11 cellular contexts compared by ENCODE assay signal in the genomic region with DNA sequence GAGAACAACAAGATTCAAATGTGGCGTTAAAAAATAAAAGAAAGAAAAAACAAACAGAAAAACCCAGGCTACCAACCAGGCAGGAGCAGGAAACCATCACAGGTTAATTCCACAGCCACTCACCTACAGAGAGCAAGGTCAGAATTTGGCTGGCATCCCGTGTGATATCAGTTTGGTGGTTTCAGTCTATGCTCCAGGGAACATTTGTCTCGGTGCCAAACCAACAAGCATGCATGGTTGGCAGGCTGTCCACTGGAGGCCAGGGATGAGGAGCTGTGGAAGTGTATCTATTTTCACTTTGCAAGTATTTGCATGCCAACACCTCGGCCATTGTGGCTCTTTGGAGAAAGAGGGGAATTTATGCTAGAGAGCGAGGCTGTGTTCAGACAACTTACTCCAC. TPM values are rescaled to one million over a fixed set of nuclear protein-coding genes. Genes with fewer than 3 reads are reported as not detected.
DNase-seq lines count a peak whose midpoint lies in the region; ATAC-seq and TF ChIP-seq lines count a peak whose summit lies in the region.
"Had no signal": no experiment of that assay in that cellular context is flagged by ENCODE, and none has a peak within 500 bp of the region (broad histone marks: within the 10 kb centered on the region; RNA-seq: fewer than 3 reads in every experiment).

No MANE protein-coding gene starts in this region.

- in situ Hi-C loops in astrocyte of the spinal cord (cut with HindIII; ENCODE audit: low sequenced_read_pairs), result no loop called here

- no peak overlapping the region for H3K27ac ChIP-seq in hepatocyte

- no peaks in the 10 kb centered on the region for H3K36me3 ChIP-seq in hepatocyte (replicated peaks; ENCODE audit: insufficient read depth, low read depth)
- H3K36me3 ChIP-seq: HAP-1 had no signal

- H3K4me1 ChIP-seq in hepatocyte (ENCODE audit: insufficient read depth), result no peaks in the 10 kb centered on the region
- H3K4me1 ChIP-seq: HAP-1 had no signal

- no peaks in the 10 kb centered on the region for H3K27me3 Mint-ChIP-seq in activated T-cell treated with anti-CD3 and anti-CD28 coated beads, Interleukin-2, amount 50 U/mL, for 24 hours

- no peaks in the 10 kb centered on the region for H3K4me1 Mint-ChIP-seq in activated T-cell treated with anti-CD3 and anti-CD28 coated beads, Interleukin-2, amount 50 U/mL, for 24 hours (ENCODE audit: low read depth)

- TF ChIP-seq CTCF in astrocyte of the spinal cord (IDR thresholded peaks at IDR 0.05; ENCODE audit: low read depth, low read length) (no peak), hepatocyte (IDR thresholded peaks at IDR 0.05; ENCODE audit: poor library complexity) (no peak)

- H3K4me3 ChIP-seq in astrocyte of the spinal cord (ENCODE audit: low read depth, low read length), result no peak overlapping the region
- H3K4me3 ChIP-seq in hepatocyte, result no peak overlapping the region
- H3K4me3 ChIP-seq: HAP-1 had no signal

- no peak overlapping the region for H3K4me3 Mint-ChIP-seq in activated T-cell treated with anti-CD3 and anti-CD28 coated beads, Interleukin-2, amount 50 U/mL, for 24 hours

- H4K20me1 ChIP-seq in hepatocyte (ENCODE audit: insufficient read depth, poor library complexity, severe bottlenecking), result no peaks in the 10 kb centered on the region

- peaks cover 4% of the 10 kb centered on the region for H3K9me3 Mint-ChIP-seq in activated T-cell treated with anti-CD3 and anti-CD28 coated beads, Interleukin-2, amount 50 U/mL, for 24 hours

- H3K27ac Mint-ChIP-seq in activated T-cell treated with anti-CD3 and anti-CD28 coated beads, Interleukin-2, amount 50 U/mL, for 24 hours, result no peak overlapping the region

- 66% methylated on average over 5 of the region's 5 CpGs for WGBS in hepatocyte (ENCODE audit: low lambda C conversion rate, missing lambda C conversion rate)

- no peak overlapping the region for H2AFZ ChIP-seq in hepatocyte

- H3K27me3 ChIP-seq in hepatocyte, result no peaks in the 10 kb centered on the region

- no peaks in the 10 kb centered on the region for H3K36me3 Mint-ChIP-seq in activated T-cell treated with anti-CD3 and anti-CD28 coated beads, Interleukin-2, amount 50 U/mL, for 24 hours (ENCODE audit: low read depth)

- no peaks in the 10 kb centered on the region for H3K9me2 ChIP-seq in hepatocyte (replicated peaks; ENCODE audit: insufficient read depth)

- peak; percentile 78 for DNase-seq in DMS 273 (lab: John Stamatoyannopoulos, UW; ENCODE audit: unreplicated experiment)
- DNase-seq in NCI-H2081 (lab: John Stamatoyannopoulos, UW), result peak; percentile 31 to 75
- peak; percentile 54 for DNase-seq in astrocyte of the spinal cord (ENCODE audit: low read depth, low spot score)
- DNase-seq in kidney glomerular epithelial cell (lab: John Stamatoyannopoulos, UW), result peak; percentile 88
- no peak for DNase-seq in activated CD8-positive, alpha-beta memory T cell treated with anti-CD3 and anti-CD28 coated beads, Interleukin-2, amount 50 U/mL, for 48 hours
- no peak for DNase-seq in activated T-cell treated with anti-CD3 and anti-CD28 coated beads, Interleukin-2, amount 50 U/mL, for 24 hours
- no peak for DNase-seq in hepatocyte (ENCODE audit: low spot score)
- DNase-seq: stimulated activated CD4-positive, alpha-beta T cell treated with anti-CD3 and anti-CD28 coated beads, Interleukin-4, amount 100 ng/mL, for 24 hours had no signal

- H3K4me2 ChIP-seq in hepatocyte, result no peak overlapping the region

- H3K79me2 ChIP-seq in hepatocyte, result no peaks in the 10 kb centered on the region

- ATAC-seq in GM21528 (IDR thresholded peaks at IDR 0.05; ENCODE audit: low FRiP score, unreplicated experiment), result no peak
- ATAC-seq: Panc1 had no signal

- no peaks in the 10 kb centered on the region for H3K9me3 ChIP-seq in hepatocyte (ENCODE audit: low read depth)
- H3K9me3 ChIP-seq: HAP-1 had no signal

RNA-seq across cellular contexts. Expression of a gene that starts 53.1 kb away (rescaled TPM):
- 15.7 and 18.7 TPM in 2 replicates for total RNA-seq in hepatocyte
- polyA plus RNA-seq in hepatocyte, result 4.8 and 6.7 TPM in 2 replicates

Comparison
In these comparisons a context has a peak if more than half of its experiments do, and no peak if none do; other contexts are left out.
1. DNase-seq: peak in DMS 273 (single experiment), NCI-H2081 (2 of 2), astrocyte of the spinal cord (single experiment) and kidney glomerular epithelial cell (single experiment); none in activated CD8-positive, alpha-beta memory T cell treated with anti-CD3 and anti-CD28 coated beads, Interleukin-2, amount 50 U/mL, for 48 hours (single experiment), activated T-cell treated with anti-CD3 and anti-CD28 coated beads, Interleukin-2, amount 50 U/mL, for 24 hours (single experiment) and hepatocyte (single experiment).